25 cellular contexts compared by ENCODE assay signal in genomic region chr10:119455609-119456434, GRCh38.
DNase-seq lines count a peak whose midpoint lies in the region; ATAC-seq and TF ChIP-seq lines count a peak whose summit lies in the region.
"Had no signal": no experiment of that assay in that cellular context is flagged by ENCODE, and none has a peak within 500 bp of the region (broad histone marks: within the 10 kb centered on the region; RNA-seq: fewer than 3 reads in every experiment).

No MANE protein-coding gene starts in this region.

- H3K27me3 Mint-ChIP-seq in memory B cell (no peaks in the 10 kb centered on the region), Calu3 (ENCODE audit: unreplicated experiment) (no peaks in the 10 kb centered on the region)
- H3K27me3 Mint-ChIP-seq: CD8-positive, alpha-beta memory T cell had no signal

- H3K4me3 ChIP-seq in GM06990 (replicated peaks; ENCODE audit: low read depth, low read length) = no peak overlapping the region
- H3K4me3 ChIP-seq: adrenal gland, GM23338, prostate gland, tibial artery had no signal

- H3K4me3 Mint-ChIP-seq in memory B cell (no peak overlapping the region), Calu3 (ENCODE audit: low read depth, unreplicated experiment) (no peak overlapping the region)
- H3K4me3 Mint-ChIP-seq: CD8-positive, alpha-beta memory T cell; GM23338; mesothelial cell of epicardium had no signal

- H3K27ac Mint-ChIP-seq in memory B cell (peak overlapping the region; percentile 67), Calu3 (ENCODE audit: unreplicated experiment) (no peak overlapping the region)
- H3K27ac Mint-ChIP-seq: CD8-positive, alpha-beta memory T cell; GM23338; mesothelial cell of epicardium had no signal

- POLR2A ChIA-PET in HEK293T (lab: Yijun Ruan, JAX) = no interaction called here

- H3K36me3 Mint-ChIP-seq in memory B cell (peaks cover 6% of the 10 kb centered on the region), Calu3 (ENCODE audit: insufficient read depth, unreplicated experiment) (no peaks in the 10 kb centered on the region)
- H3K36me3 Mint-ChIP-seq: mesothelial cell of epicardium had no signal

- DNase-seq in GM06990 (ENCODE audit: extremely low read depth, insufficient read length) (peak; percentile 41), memory B cell (ENCODE audit: low spot score in 2 of 2) (no peak), NCI-H345 (lab: John Stamatoyannopoulos, UW) (no peak), Calu3 (no peak), HEK293T (ENCODE audit: extremely low spot score) (no peak)
- DNase-seq: activated CD4-positive, alpha-beta T cell treated with anti-CD3 and anti-CD28 coated beads for 48 hours; activated effector memory CD4-positive, alpha-beta T cell treated with anti-CD3 and anti-CD28 coated beads, Interleukin-2, amount 50 U/mL, for 16 hours; adrenal gland; CD8-positive, alpha-beta memory T cell; DMS79; left colon; MM.1S; NCI-H1694; NCI-H2171 treated with DMSO at 0.1 percent for 48 hours; NCI-H69; stimulated activated CD4-positive, alpha-beta T cell treated with anti-CD3 and anti-CD28 coated beads, Interleukin-2, amount 100 ng/mL, for 24 hours; stimulated activated naive CD4-positive, alpha-beta T cell treated with Interleukin-2 at 50 U/mL for 16 hours; SW 1271 had no signal

- no peaks in the 10 kb centered on the region for H3K27me3 ChIP-seq in GM06990 (replicated peaks; ENCODE audit: control insufficient read depth, insufficient read depth, low read length)
- H3K27me3 ChIP-seq: adrenal gland, tibial artery had no signal

- no TSS peak for BruUV-seq in Calu3 (replicated peaks; lab: Mats Ljungman, UMichigan)

- ATAC-seq in GM19023 (IDR thresholded peaks at IDR 0.05; ENCODE audit: unreplicated experiment) (peak; percentile 60), HG03039 (IDR thresholded peaks at IDR 0.05; ENCODE audit: unreplicated experiment) (peak; percentile 60), memory B cell (ENCODE audit: low read depth) (peak; percentile 37)
- no peak for ATAC-seq in activated CD4-positive, CD25-positive, alpha-beta regulatory T cell treated with anti-CD3 and anti-CD28 coated beads, Interleukin-2, amount 50 U/mL, for 24 hours
- ATAC-seq: left colon had no signal

- CTCF ChIA-PET in Calu3 (lab: Charles Lee) (no interaction called here), HEK293T (lab: Yijun Ruan, JAX) (interaction anchor here (1.4 to 1.9 kb wide), 3 partner anchors 10 to 256 kb away, joined by 3 to 7 read pairs (median 5); no protein-coding TSS in a partner anchor)

- peaks cover 13% of the 10 kb centered on the region for H3K36me3 ChIP-seq in GM06990 (ENCODE audit: control insufficient read depth, insufficient read depth, low read length)
- H3K36me3 ChIP-seq: prostate gland had no signal

- intact Hi-C loops in Calu3 (cut with micrococcal nuclease; ENCODE audit: unreplicated experiment) = no loop called here

- H3K4me1 Mint-ChIP-seq in memory B cell (peaks cover 12% of the 10 kb centered on the region), Calu3 (ENCODE audit: low read depth, unreplicated experiment) (peaks cover 8% of the 10 kb centered on the region)
- H3K4me1 Mint-ChIP-seq: CD8-positive, alpha-beta memory T cell; mesothelial cell of epicardium had no signal

- H3K9me3 Mint-ChIP-seq in memory B cell = no peaks in the 10 kb centered on the region
- no peaks in the 10 kb centered on the region for H3K9me3 Mint-ChIP-seq in Calu3 (ENCODE audit: low read depth, unreplicated experiment)
- H3K9me3 Mint-ChIP-seq: CD8-positive, alpha-beta memory T cell; GM23338; mesothelial cell of epicardium had no signal

- TF ChIP-seq CTCF in GM06990 (IDR thresholded peaks at IDR 0.05; ENCODE audit: insufficient read depth, low read length, poor library complexity, severe bottlenecking) (no peak), Calu3 (IDR thresholded peaks at IDR 0.05; ENCODE audit: unreplicated experiment) (no peak)

TF ChIP-seq in HEK293T, 16 proteins besides CTCF, POLR2A, EP300 and RAD21:
- TF ChIP-seq FOXA1 (IDR thresholded peaks at IDR 0.05) = no peak
- no peak for TF ChIP-seq ARNT (IDR thresholded peaks at IDR 0.05)
- TF ChIP-seq L3MBTL2 (conservative IDR thresholded peaks at IDR 0.05) = no peak
- TF ChIP-seq FOXK2 (IDR thresholded peaks at IDR 0.05) = no peak
- TF ChIP-seq ZNF384 (IDR thresholded peaks at IDR 0.05) = no peak
- TF ChIP-seq SP1 (IDR thresholded peaks at IDR 0.05) = no peak
- TF ChIP-seq NFRKB (IDR thresholded peaks at IDR 0.05) = no peak

Comparison
In these comparisons a context has a peak if more than half of its experiments do, and no peak if none do; other contexts are left out.
1. ATAC-seq: peak in GM19023 (single experiment), HG03039 (single experiment) and memory B cell (single experiment); none in activated CD4-positive, CD25-positive, alpha-beta regulatory T cell treated with anti-CD3 and anti-CD28 coated beads, Interleukin-2, amount 50 U/mL, for 24 hours (0 of 2).